ENCODE assay signal across 8 cellular contexts in genomic region chr3:17233398-17233800, GRCh38.
DNase-seq lines count a peak whose midpoint lies in the region; FAIRE-seq and TF ChIP-seq lines count a peak whose summit lies in the region.

No MANE protein-coding gene starts in this region.

- intact Hi-C loops in A673 (cut with micrococcal nuclease; ENCODE audit: unreplicated experiment): loop anchor here (1.0 to 10.0 kb wide), 3 partner anchors 199 to 632 kb away; partner anchors contain the start of gene PLCL2

- no peaks in the 10 kb centered on the region for H3K27me3 ChIP-seq in A673 (replicated peaks; ENCODE audit: insufficient read depth, low read depth, low read length, poor library complexity)
- no peaks in the 10 kb centered on the region for H3K27me3 ChIP-seq in MG63
- H3K27me3 ChIP-seq in bronchial epithelial cell (ENCODE audit: control insufficient read depth, insufficient read depth, low read length): no peaks in the 10 kb centered on the region

- POLR2A ChIA-PET in A673 (lab: Charles Lee; ENCODE audit: low non-redundant PET): no interaction called here
- POLR2A ChIA-PET in HEK293 (lab: Yijun Ruan, JAX): no interaction called here

- CTCF ChIA-PET in A673 (lab: Charles Lee): no interaction called here
- CTCF ChIA-PET in HEK293 (lab: Yijun Ruan, JAX): interaction anchor here (0.6 to 4.1 kb wide), 10 partner anchors 8 to 1357 kb away, joined by 3 to 59 read pairs (median 3); no protein-coding TSS in a partner anchor

- no peak for FAIRE-seq in bronchial epithelial cell (lab: Jason Lieb, UNC)

- H3K4me1 ChIP-seq in A673 (ENCODE audit: insufficient read depth, low read length, poor library complexity, severe bottlenecking) (no peaks in the 10 kb centered on the region), HEK293 (ENCODE audit: control insufficient read depth, insufficient read depth, low read length) (no peaks in the 10 kb centered on the region)

- H3K27ac ChIP-seq in A673 (ENCODE audit: low read depth, low read length, poor library complexity, severe bottlenecking): no peak overlapping the region
- H3K27ac ChIP-seq in HEK293 (ENCODE audit: extremely low read depth, low read depth, low read length): no peak overlapping the region

- H3K9me3 ChIP-seq in A673 (ENCODE audit: low read depth, low read length, poor library complexity, severe bottlenecking) (no peaks in the 10 kb centered on the region), HEK293 (ENCODE audit: control insufficient read depth, insufficient read depth, low read depth, low read length) (no peaks in the 10 kb centered on the region), MG63 (no peaks in the 10 kb centered on the region)

- DNase-seq in A673 (ENCODE audit: low spot score) (peak; percentile 66), GM10266 (ENCODE audit: extremely low spot score) (peak; percentile 40), MG63 (peak; percentile 1), SKM-1 treated with dmso at 0.1 percent for 144 hours (lab: John Stamatoyannopoulos, UW; ENCODE audit: unreplicated experiment) (peak; percentile 55), bronchial epithelial cell (ENCODE audit: low read depth) (peak; percentile 89), kidney tubule cell (ENCODE audit: low spot score) (peak; percentile 87)
- DNase-seq in stimulated activated CD8-positive, alpha-beta memory T cell treated with anti-CD3 and anti-CD28 coated beads, Interleukin-7, amount 100 ng/mL, for 4 hours (ENCODE audit: low read depth in 2 of 2): peak; percentile 10 to 21

- TF ChIP-seq CTCF in A673 (conservative IDR thresholded peaks at IDR 0.05; ENCODE audit: low read depth, low read length) (peak; percentile 75), GM10266 (IDR thresholded peaks at IDR 0.05; ENCODE audit: control insufficient read depth, insufficient read depth, low read depth, missing control alignments) (peak; percentile 71), HEK293 (tag by site-specific recombination; IDR thresholded peaks at IDR 0.05) (peak; percentile 61), bronchial epithelial cell (IDR thresholded peaks at IDR 0.05; ENCODE audit: insufficient read depth, low read length, severe bottlenecking) (peak; percentile 47)

- no TSS peak for BruUV-seq in A673 (replicated peaks; lab: Mats Ljungman, UMichigan)

- H3K36me3 ChIP-seq in A673 (ENCODE audit: insufficient read depth, low read length, poor library complexity, severe bottlenecking) (no peaks in the 10 kb centered on the region), HEK293 (ENCODE audit: control insufficient read depth in 2 of 2, insufficient read depth in 1 of 2, low read length in 2 of 2) (no peaks in the 10 kb centered on the region), MG63 (no peaks in the 10 kb centered on the region), bronchial epithelial cell (ENCODE audit: control insufficient read depth, insufficient read depth, low read length) (no peaks in the 10 kb centered on the region)

- H3K4me3 ChIP-seq in A673 (ENCODE audit: low read depth, low read length, poor library complexity, severe bottlenecking): no peak overlapping the region
- no peak overlapping the region for H3K4me3 ChIP-seq in HEK293 (ENCODE audit: low read depth, low read length)
- H3K4me3 ChIP-seq in MG63: no peak overlapping the region
- H3K4me3 ChIP-seq in bronchial epithelial cell (ENCODE audit: low read depth, low read length): no peak overlapping the region

TF ChIP-seq in HEK293, 187 proteins besides CTCF, POLR2A, EP300 and RAD21:
- no peak for TF ChIP-seq ZNF354C (tag by site-specific recombination; IDR thresholded peaks at IDR 0.05; ENCODE audit: borderline replicate concordance, low read depth)
- no peak for TF ChIP-seq ZNF621 (tag by site-specific recombination; IDR thresholded peaks at IDR 0.05)
- peak; percentile 62; the same call in 1 of the 2 replicates for TF ChIP-seq ZNF2 (tag by site-specific recombination; IDR thresholded peaks at IDR 0.05)
- 0 out of 2 replicates have a peak, but pooled peaks have one; percentile 58 for TF ChIP-seq ZNF660 (tag by site-specific recombination; IDR thresholded peaks at IDR 0.05)
- peak; percentile 92 for TF ChIP-seq ZNF654 (tag by site-specific recombination; IDR thresholded peaks at IDR 0.05; ENCODE audit: low read depth)

Comparison
In these comparisons a context has a peak if more than half of its experiments do, and no peak if none do; other contexts are left out.
1. DNase-seq: peak in every context shown above with its lines; median percentile 89 in bronchial epithelial cell; 87 in kidney tubule cell; 66 in A673; 55 in SKM-1 treated with dmso at 0.1 percent for 144 hours; 40 in GM10266; 16 in stimulated activated CD8-positive, alpha-beta memory T cell treated with anti-CD3 and anti-CD28 coated beads, Interleukin-7, amount 100 ng/mL, for 4 hours; 1 in MG63.